In the genomic region with DNA sequence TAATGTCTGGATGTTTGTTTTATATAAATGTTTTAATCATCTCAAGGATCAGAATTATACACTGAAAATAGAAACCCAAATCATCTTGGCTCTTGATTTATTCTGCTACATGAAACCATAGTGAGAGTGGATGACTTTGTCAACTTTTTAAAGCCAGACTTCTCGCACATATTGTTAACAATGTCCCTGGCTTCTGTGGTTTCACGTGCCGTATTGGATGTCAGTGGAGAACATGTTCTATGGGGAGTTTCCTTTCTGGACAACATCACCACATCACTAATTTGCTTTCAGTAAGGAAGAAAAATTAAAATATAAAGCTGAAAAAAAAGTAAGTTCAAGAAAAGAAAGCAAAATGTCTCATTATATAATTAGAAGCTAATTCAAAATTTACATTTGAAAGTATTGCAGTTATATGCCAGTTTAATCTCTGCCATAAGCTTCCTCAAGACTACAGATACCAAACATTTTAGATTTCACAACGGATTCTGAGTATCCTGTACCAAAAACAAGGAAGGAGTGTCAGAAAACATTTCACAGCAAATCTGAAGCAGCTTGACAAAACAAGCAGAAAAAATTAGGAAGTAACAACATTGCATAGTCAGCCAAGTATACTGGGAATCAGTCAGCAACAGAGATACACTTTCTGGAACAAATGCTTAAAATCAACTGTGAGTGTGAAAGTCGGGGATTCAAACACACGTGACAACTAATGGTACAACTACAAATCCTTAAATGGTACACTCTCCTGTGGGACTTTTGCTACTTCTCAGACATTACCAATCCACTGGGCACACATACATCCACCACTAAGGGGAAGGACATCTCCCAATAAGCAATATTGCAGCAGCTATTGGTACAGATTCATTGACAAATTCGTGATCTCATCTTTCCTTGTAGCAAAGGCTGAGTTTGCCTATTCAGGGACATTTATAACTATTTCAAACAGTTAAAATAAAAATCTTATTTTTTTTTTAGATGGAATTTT, we compare ENCODE assay signal across 1 cellular context.
TF ChIP-seq lines count a peak whose summit lies in the region.

No MANE protein-coding gene starts in this region.

TF ChIP-seq in HepG2, 621 proteins besides CTCF, POLR2A, EP300 and RAD21 (continued from another document):
- TF ChIP-seq, protein P1, sequence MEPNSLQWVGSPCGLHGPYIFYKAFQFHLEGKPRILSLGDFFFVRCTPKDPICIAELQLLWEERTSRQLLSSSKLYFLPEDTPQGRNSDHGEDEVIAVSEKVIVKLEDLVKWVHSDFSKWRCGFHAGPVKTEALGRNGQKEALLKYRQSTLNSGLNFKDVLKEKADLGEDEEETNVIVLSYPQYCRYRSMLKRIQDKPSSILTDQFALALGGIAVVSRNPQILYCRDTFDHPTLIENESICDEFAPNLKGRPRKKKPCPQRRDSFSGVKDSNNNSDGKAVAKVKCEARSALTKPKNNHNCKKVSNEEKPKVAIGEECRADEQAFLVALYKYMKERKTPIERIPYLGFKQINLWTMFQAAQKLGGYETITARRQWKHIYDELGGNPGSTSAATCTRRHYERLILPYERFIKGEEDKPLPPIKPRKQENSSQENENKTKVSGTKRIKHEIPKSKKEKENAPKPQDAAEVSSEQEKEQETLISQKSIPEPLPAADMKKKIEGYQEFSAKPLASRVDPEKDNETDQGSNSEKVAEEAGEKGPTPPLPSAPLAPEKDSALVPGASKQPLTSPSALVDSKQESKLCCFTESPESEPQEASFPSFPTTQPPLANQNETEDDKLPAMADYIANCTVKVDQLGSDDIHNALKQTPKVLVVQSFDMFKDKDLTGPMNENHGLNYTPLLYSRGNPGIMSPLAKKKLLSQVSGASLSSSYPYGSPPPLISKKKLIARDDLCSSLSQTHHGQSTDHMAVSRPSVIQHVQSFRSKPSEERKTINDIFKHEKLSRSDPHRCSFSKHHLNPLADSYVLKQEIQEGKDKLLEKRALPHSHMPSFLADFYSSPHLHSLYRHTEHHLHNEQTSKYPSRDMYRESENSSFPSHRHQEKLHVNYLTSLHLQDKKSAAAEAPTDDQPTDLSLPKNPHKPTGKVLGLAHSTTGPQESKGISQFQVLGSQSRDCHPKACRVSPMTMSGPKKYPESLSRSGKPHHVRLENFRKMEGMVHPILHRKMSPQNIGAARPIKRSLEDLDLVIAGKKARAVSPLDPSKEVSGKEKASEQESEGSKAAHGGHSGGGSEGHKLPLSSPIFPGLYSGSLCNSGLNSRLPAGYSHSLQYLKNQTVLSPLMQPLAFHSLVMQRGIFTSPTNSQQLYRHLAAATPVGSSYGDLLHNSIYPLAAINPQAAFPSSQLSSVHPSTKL (CRISPR knock-in tag; IDR thresholded peaks at IDR 0.05): no peak
- TF ChIP-seq SP140L (CRISPR knock-in tag; IDR thresholded peaks at IDR 0.05; ENCODE audit: borderline replicate concordance) (no peak), ZNF790 (CRISPR knock-in tag; IDR thresholded peaks at IDR 0.05; ENCODE audit: borderline replicate concordance) (no peak), BORCS8-MEF2B (CRISPR knock-in tag; IDR thresholded peaks at IDR 0.05) (no peak)
